In the genomic region with DNA sequence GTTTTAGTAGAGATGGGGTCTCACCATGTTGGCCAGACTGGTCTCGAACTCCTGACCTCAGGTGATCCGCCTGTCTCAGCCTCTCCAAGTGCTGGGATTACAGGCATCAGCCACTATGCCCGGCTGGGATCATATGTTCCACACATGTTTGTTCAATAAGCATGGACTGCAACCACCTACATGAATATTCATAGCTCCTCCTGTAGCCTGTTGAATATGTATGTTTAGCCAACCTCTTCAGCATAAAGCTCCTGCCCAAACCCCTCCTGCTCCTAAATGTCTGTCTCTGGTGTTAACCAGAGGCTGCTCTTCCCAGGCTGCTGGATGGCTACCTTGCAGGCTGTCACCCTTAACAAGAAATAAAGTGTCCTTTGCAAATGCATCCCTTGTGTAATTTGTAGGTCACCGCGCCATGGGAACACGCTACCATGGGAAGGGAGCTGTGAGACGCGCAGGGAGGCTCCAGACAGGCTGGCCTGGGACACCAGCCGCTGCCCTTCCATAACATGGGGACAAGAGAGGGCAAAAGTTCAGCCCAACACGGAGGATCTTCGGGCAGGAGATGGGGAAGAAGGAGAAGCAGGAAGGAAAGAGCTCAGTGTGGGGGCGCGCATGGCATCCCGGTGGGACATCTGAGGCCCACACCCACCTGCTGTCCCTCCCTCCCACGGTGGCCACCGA, we compare ENCODE assay signal across 8 cellular contexts. TPM values are rescaled to one million over a fixed set of nuclear protein-coding genes. Genes with fewer than 3 reads are reported as not detected.
DNase-seq lines count a peak whose midpoint lies in the region; ATAC-seq and TF ChIP-seq lines count a peak whose summit lies in the region.
"Not testable (repeated sequence)": the region's sequence is repeated elsewhere in the genome, so short reads cannot be mapped to it uniquely, and the experiment has no call there.

No MANE protein-coding gene starts in this region.

- ATAC-seq in HG03139 (IDR thresholded peaks at IDR 0.05; ENCODE audit: unreplicated experiment) (peak; percentile 4), right lobe of liver (peak; percentile 12 to 35 (median 32)), psoas muscle (peak in 2 of 4 donors; percentile 9 to 13)
- not testable (repeated sequence) for ATAC-seq in activated naive CD8-positive, alpha-beta T cell treated with anti-CD3 and anti-CD28 coated beads, Interleukin-2, amount 50 U/mL, for 24 hours

- H3K4me3 ChIP-seq in GM12865 (ENCODE audit: low read depth, low read length) (peak overlapping the region; percentile 42), SK-N-MC (peak overlapping the region; percentile 43; the same call in 1 of the 2 replicates), esophagus squamous epithelium (peak overlapping the region in 3 of 4 donors; percentile 46 to 57 (median 47)), right lobe of liver (peak overlapping the region; percentile 9 to 37 (median 34)), psoas muscle (peak overlapping the region; percentile 56), uterus (peak overlapping the region in 1 of 2 donors; percentile 26)

- H3K9ac ChIP-seq in SK-N-MC (ENCODE audit: insufficient read length): not testable (repeated sequence)

- peaks cover 54% of the 10 kb centered on the region for H3K4me1 Mint-ChIP-seq in activated naive CD8-positive, alpha-beta T cell treated with anti-CD3 and anti-CD28 coated beads, Interleukin-2, amount 50 U/mL, for 24 hours

- not testable (repeated sequence) for DNase-seq in GM12865 (ENCODE audit: low read depth); activated naive CD8-positive, alpha-beta T cell treated with anti-CD3 and anti-CD28 coated beads, Interleukin-2, amount 50 U/mL, for 24 hours; esophagus squamous epithelium (lab: John Stamatoyannopoulos, UW); right lobe of liver; psoas muscle; uterus
- peak; percentile 40 for DNase-seq in SK-N-MC (ENCODE audit: low read depth, low spot score)

- H3K4me1 ChIP-seq in esophagus squamous epithelium: peaks cover 5 to 40% (median 19%) of the 10 kb centered on the region in 3 donors
- H3K4me1 ChIP-seq in right lobe of liver, psoas muscle, uterus: not testable (repeated sequence)

- not testable (repeated sequence) for TF ChIP-seq POLR2A in esophagus squamous epithelium (IDR thresholded peaks at IDR 0.05); right lobe of liver (IDR thresholded peaks at IDR 0.05); uterus (IDR thresholded peaks at IDR 0.05)

- peaks cover 29% of the 10 kb centered on the region for H3K36me3 Mint-ChIP-seq in activated naive CD8-positive, alpha-beta T cell treated with anti-CD3 and anti-CD28 coated beads, Interleukin-2, amount 50 U/mL, for 24 hours (ENCODE audit: low read depth)

- not testable (repeated sequence) for H3K27me3 Mint-ChIP-seq in activated naive CD8-positive, alpha-beta T cell treated with anti-CD3 and anti-CD28 coated beads, Interleukin-2, amount 50 U/mL, for 24 hours

- H3K36me3 ChIP-seq in SK-N-MC (ENCODE audit: insufficient read depth, low read length); right lobe of liver; psoas muscle (ENCODE audit: insufficient read depth in 1 of 2, low read depth in 1 of 2); uterus: not testable (repeated sequence)
- H3K36me3 ChIP-seq in esophagus squamous epithelium: peaks cover 0 to 23% (median 0%) of the 10 kb centered on the region in 3 donors

- peak overlapping the region; percentile 87 for H3K27ac Mint-ChIP-seq in activated naive CD8-positive, alpha-beta T cell treated with anti-CD3 and anti-CD28 coated beads, Interleukin-2, amount 50 U/mL, for 24 hours

- not testable (repeated sequence) for TF ChIP-seq CTCF in GM12865 (IDR thresholded peaks at IDR 0.05; ENCODE audit: insufficient read depth, low read depth, low read length, missing control alignments); esophagus squamous epithelium (IDR thresholded peaks at IDR 0.05); right lobe of liver (IDR thresholded peaks at IDR 0.05); psoas muscle (IDR thresholded peaks at IDR 0.05); uterus (IDR thresholded peaks at IDR 0.05)

- not testable (repeated sequence) for H3K9me3 ChIP-seq in SK-N-MC (ENCODE audit: low read depth, low read length); esophagus squamous epithelium; right lobe of liver; psoas muscle; uterus

- H3K9me3 Mint-ChIP-seq in activated naive CD8-positive, alpha-beta T cell treated with anti-CD3 and anti-CD28 coated beads, Interleukin-2, amount 50 U/mL, for 24 hours: not testable (repeated sequence)

- intact Hi-C loops in esophagus squamous epithelium (cut with DNase I); right lobe of liver (cut with DNase I); psoas muscle (cut with DNase I); uterus (cut with DNase I; ENCODE audit: low total_unique reads): not testable (repeated sequence)

- H3K4me3 Mint-ChIP-seq in activated naive CD8-positive, alpha-beta T cell treated with anti-CD3 and anti-CD28 coated beads, Interleukin-2, amount 50 U/mL, for 24 hours: peak overlapping the region; percentile 94

- H3K27ac ChIP-seq in SK-N-MC: peak overlapping the region; percentile 79
- H3K27ac ChIP-seq in esophagus squamous epithelium: peak overlapping the region; percentile 30 to 88 (median 80)
- peak overlapping the region in 1 of 3 donors; percentile 57 for H3K27ac ChIP-seq in right lobe of liver
- H3K27ac ChIP-seq in psoas muscle: not testable (repeated sequence)
- H3K27ac ChIP-seq in uterus: peak overlapping the region; percentile 69 to 84

- WGBS in esophagus squamous epithelium, 2 donors: 53 to 56% methylated on average over 8 to 13 of the region's 16 CpGs
- 22% methylated on average over 9 of the region's 16 CpGs for WGBS in right lobe of liver (ENCODE audit: insufficient coverage, low coverage, low lambda C conversion rate, missing lambda C conversion rate)
- 32 to 44% (median 38%) methylated on average over 15 to 16 of the region's 16 CpGs for WGBS in psoas muscle, 3 donors

- H3K27me3 ChIP-seq in esophagus squamous epithelium, right lobe of liver, uterus: not testable (repeated sequence)
- H3K27me3 ChIP-seq in psoas muscle (ENCODE audit: insufficient read depth in 3 of 3, low read length in 2 of 3): peaks cover 0 to 11% (median 3%) of the 10 kb centered on the region in 3 donors

RNA-seq across cellular contexts. Expression of gene APOBEC3D, which starts 0.8 kb away (rescaled TPM):
- total RNA-seq in esophagus squamous epithelium: 1 to 10 TPM in 1 of 4 donors, under 1 TPM in 2, not detected in 1; 0.35 to 1.2 (median 0.76) TPM
- 1 to 10 TPM in 1 of 6 experiments, under 1 TPM in 5; 0.35 to 1.0 (median 0.61) TPM for total RNA-seq in right lobe of liver
- total RNA-seq in psoas muscle: 1 to 10 TPM in 1 of 4 donors, under 1 TPM in 2, not detected in 1; 0.55 to 1.1 (median 0.74) TPM
- under 1 TPM; 0.08 to 0.42 (median 0.18) TPM for polyA plus RNA-seq in psoas muscle
- total RNA-seq in uterus: 1 to 10 TPM in 2 of 4 donors, not detected in 2; 2.1 to 9.6 TPM

RNA-seq across cellular contexts. Expression of gene APOBEC3C, which starts 6.1 kb away (rescaled TPM):
- total RNA-seq in esophagus squamous epithelium (10 to 100 TPM in 1 of 4 donors, 1 to 10 TPM in 3; 7.6 to 20.3 (median 9.0) TPM), right lobe of liver (1 to 10 TPM; 1.0 to 3.8 (median 2.1) TPM), psoas muscle (1 to 10 TPM; 1.7 to 4.6 (median 2.3) TPM), uterus (10 to 100 TPM in 1 of 4 donors, 1 to 10 TPM in 3; 3.6 to 48.2 (median 6.7) TPM)
- 1 to 10 TPM in 2 of 3 donors, under 1 TPM in 1; 0.82 to 1.4 (median 1.1) TPM for polyA plus RNA-seq in psoas muscle

RNA-seq across cellular contexts. Expression of gene APOBEC3F, which starts 20.6 kb away (rescaled TPM):
- total RNA-seq in esophagus squamous epithelium (1 to 10 TPM in 3 of 4 donors, under 1 TPM in 1; 0.44 to 2.7 (median 2.2) TPM), right lobe of liver (1 to 10 TPM; 2.0 to 6.6 (median 4.5) TPM), psoas muscle (1 to 10 TPM in 1 of 4 donors, under 1 TPM in 3; 0.40 to 1.4 (median 0.53) TPM), uterus (10 to 100 TPM in 1 of 4 donors, 1 to 10 TPM in 2, not detected in 1; 1.2 to 26.6 (median 4.2) TPM)
- polyA plus RNA-seq in psoas muscle: under 1 TPM; 0.06 to 0.55 (median 0.48) TPM

RNA-seq across cellular contexts. Expression of gene APOBEC3B, which starts 38.0 kb away (rescaled TPM):
- 1 to 10 TPM in 3 of 4 donors, not detected in 1; 1.1 to 5.3 (median 3.1) TPM for total RNA-seq in esophagus squamous epithelium
- 1 to 10 TPM in 4 of 6 experiments, under 1 TPM in 2; 0.61 to 1.6 (median 1.1) TPM for total RNA-seq in right lobe of liver
- under 1 TPM in 2 of 4 donors, not detected in 2; 0.30 to 0.59 TPM for total RNA-seq in psoas muscle
- under 1 TPM; 0.15 to 0.57 (median 0.18) TPM for polyA plus RNA-seq in psoas muscle
- total RNA-seq in uterus: 1 to 10 TPM in 2 of 4 donors, not detected in 2; 1.2 to 1.5 TPM

RNA-seq across cellular contexts. Expression of gene APOBEC3G, which starts 57.0 kb away (rescaled TPM):
- total RNA-seq in esophagus squamous epithelium (10 to 100 TPM in 2 of 4 donors, 1 to 10 TPM in 1, under 1 TPM in 1; 0.91 to 12.1 (median 6.5) TPM), right lobe of liver (1 to 10 TPM in 5 of 6 experiments, under 1 TPM in 1; 0.42 to 3.0 (median 2.0) TPM), psoas muscle (1 to 10 TPM; 1.0 to 1.6 (median 1.3) TPM), uterus (10 to 100 TPM in 3 of 4 donors, 1 to 10 TPM in 1; 5.9 to 36.1 (median 21.6) TPM)
- polyA plus RNA-seq in psoas muscle: 1 to 10 TPM in 1 of 3 donors, under 1 TPM in 2; 0.45 to 1.1 (median 0.93) TPM
